In the genomic region with DNA sequence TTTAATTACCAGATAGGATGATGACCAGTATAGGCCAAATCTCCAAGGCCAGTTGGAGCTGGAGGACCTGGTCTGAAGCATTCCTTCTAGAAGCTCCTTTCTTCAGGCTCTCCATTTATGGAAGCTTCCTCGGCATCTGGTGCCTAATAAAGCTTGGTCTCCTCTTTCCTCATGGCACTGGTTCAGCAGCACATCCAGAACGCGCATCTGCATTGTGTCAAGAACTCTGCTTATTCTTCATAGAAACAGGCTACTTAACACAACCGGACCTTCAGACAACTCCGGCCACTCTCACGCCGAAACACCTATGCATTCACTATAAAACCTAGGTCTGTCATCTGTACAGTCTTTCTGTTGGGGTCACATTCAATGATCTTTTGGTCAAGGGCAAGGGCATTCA, we compare ENCODE assay signal across 1 cellular context.
TF ChIP-seq lines count a peak whose summit lies in the region.

No MANE protein-coding gene starts in this region.

TF ChIP-seq in IMR-90, 13 proteins besides CTCF, POLR2A, EP300 and RAD21 (continued from another document):
- TF ChIP-seq CEBPB (IDR thresholded peaks at IDR 0.05; ENCODE audit: low read depth, low read length) (no peak), MAZ (IDR thresholded peaks at IDR 0.05; ENCODE audit: borderline replicate concordance, low read depth, low read length) (no peak), MXI1 (IDR thresholded peaks at IDR 0.05; ENCODE audit: borderline replicate concordance, low read depth, low read length) (no peak), MAFK (IDR thresholded peaks at IDR 0.05; ENCODE audit: low read depth, low read length) (no peak), SMC3 (IDR thresholded peaks at IDR 0.05; ENCODE audit: low read depth, low read length) (no peak)
TF ChIP-seq in IMR-90: peak in this region for 0.
